Comparison of ENCODE assay signal across 8 cellular contexts in the genomic region with DNA sequence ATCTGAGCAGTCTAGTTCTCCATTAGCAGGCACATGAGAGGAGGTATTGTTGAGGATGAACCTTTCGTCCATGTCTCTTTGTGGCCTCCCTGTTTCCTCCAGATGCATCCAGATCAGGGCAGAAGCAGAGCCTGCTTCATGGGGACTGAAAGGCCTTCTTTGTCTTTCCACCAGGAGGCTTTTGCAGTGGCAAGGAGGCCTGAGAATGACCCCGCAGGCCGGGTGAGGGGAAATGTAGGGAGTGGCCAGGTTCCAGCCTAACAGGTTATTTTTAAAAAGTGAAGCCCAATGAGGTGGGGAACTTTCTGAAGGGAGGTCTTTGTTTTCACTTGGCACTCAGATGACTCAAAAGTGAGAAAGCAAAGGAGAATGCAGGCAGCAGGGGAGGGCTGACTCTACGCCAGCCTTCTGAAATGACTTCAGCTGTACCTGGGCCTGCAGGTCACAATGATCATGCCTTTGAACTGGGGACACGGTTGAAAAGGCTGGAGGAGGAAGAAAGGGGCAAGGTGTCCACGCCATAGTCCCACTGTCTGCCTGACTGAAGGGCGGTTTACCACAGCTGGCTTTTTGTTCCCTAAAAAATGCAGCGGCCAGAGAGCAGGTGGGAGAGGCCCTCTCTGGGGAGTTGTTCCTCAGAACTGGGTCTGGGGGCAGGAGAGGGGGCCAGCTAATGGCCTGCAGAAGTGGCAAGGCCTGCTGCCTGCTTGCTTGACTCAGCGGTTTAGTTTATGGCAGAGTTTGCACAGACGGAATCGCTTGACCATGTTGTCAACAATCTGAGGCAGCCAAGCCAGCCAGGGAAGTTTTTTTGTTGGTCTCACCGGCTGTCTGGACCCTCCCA. TPM values are rescaled to one million over a fixed set of nuclear protein-coding genes. Genes with fewer than 3 reads are reported as not detected.
DNase-seq lines count a peak whose midpoint lies in the region; ATAC-seq and TF ChIP-seq lines count a peak whose summit lies in the region.

No MANE protein-coding gene starts in this region.

- no TSS peak for BruUV-seq in OCI-LY7 (replicated peaks; lab: Mats Ljungman, UMichigan)

- no peaks in the 10 kb centered on the region for H3K36me3 ChIP-seq in ACC112 (ENCODE audit: insufficient read depth, low read length)
- H3K36me3 ChIP-seq in OCI-LY7 (ENCODE audit: insufficient read depth, low read length) = no peaks in the 10 kb centered on the region
- H3K36me3 ChIP-seq in muscle layer of duodenum (ENCODE audit: control insufficient read depth in 1 of 2, insufficient read depth in 2 of 2, low read length in 2 of 2) = no peaks in the 10 kb centered on the region

- H2AFZ ChIP-seq in ACC112 (ENCODE audit: low read length, unreplicated experiment) (no peak overlapping the region), OCI-LY7 (ENCODE audit: low read length) (peak overlapping the region; percentile 76)

- H3K4me1 ChIP-seq in ACC112 (ENCODE audit: control insufficient read depth, insufficient read depth, low read length, unreplicated experiment) = peaks cover 37% of the 10 kb centered on the region
- peaks cover 78% of the 10 kb centered on the region for H3K4me1 ChIP-seq in OCI-LY7 (ENCODE audit: insufficient read depth, low read length, poor library complexity, severe bottlenecking)
- peaks cover 17 to 24% of the 10 kb centered on the region in 2 donors for H3K4me1 ChIP-seq in muscle layer of duodenum (ENCODE audit: control insufficient read depth in 1 of 2, insufficient read depth in 2 of 2, low read length in 2 of 2)

- no peak for TF ChIP-seq POLR2A in GM18505 (IDR thresholded peaks at IDR 0.05; ENCODE audit: borderline replicate concordance, extremely low read depth, insufficient read depth, insufficient read length)

- peak overlapping the region; percentile 73 for H3K4me2 ChIP-seq in OCI-LY7 (ENCODE audit: low read length)

- H3K27me3 ChIP-seq in ACC112 (ENCODE audit: insufficient read depth, low read length) = no peaks in the 10 kb centered on the region
- no peaks in the 10 kb centered on the region for H3K27me3 ChIP-seq in muscle layer of duodenum (ENCODE audit: low read depth, low read length)

- intact Hi-C loops in OCI-LY7 (cut with micrococcal nuclease; ENCODE audit: unreplicated experiment) = loop anchor here (5.0 kb wide), 1 partner anchor 627 kb away; no protein-coding TSS in a partner anchor

- peak overlapping the region; percentile 21; the same call in 1 of the 2 replicates for H3K27ac ChIP-seq in ACC112 (ENCODE audit: low read depth, low read length)
- peak overlapping the region; percentile 90 for H3K27ac ChIP-seq in OCI-LY7 (ENCODE audit: low read depth, low read length, poor library complexity, severe bottlenecking)
- H3K27ac ChIP-seq in muscle layer of duodenum (ENCODE audit: low read length) = peak overlapping the region; percentile 29

- peaks cover 13% of the 10 kb centered on the region; the same call in 1 of the 2 replicates for H3K9me3 ChIP-seq in OCI-LY7 (ENCODE audit: low read length)
- H3K9me3 ChIP-seq in muscle layer of duodenum (ENCODE audit: control insufficient read depth in 1 of 2, low read length in 2 of 2) = no peaks in the 10 kb centered on the region

- ATAC-seq in GM18505 (IDR thresholded peaks at IDR 0.05; ENCODE audit: unreplicated experiment) (peak; percentile 81), HG02884 (IDR thresholded peaks at IDR 0.05; ENCODE audit: unreplicated experiment) (peak; percentile 83)

- TF ChIP-seq CTCF in OCI-LY7 (conservative IDR thresholded peaks at IDR 0.05; ENCODE audit: low read length) = no peak
- peak; percentile 37 for TF ChIP-seq CTCF in choroid plexus epithelial cell (conservative IDR thresholded peaks at IDR 0.05; ENCODE audit: low read depth, low read length)

- POLR2A ChIA-PET in OCI-LY7 (lab: Charles Lee) = interaction anchor here (0.6 to 7.1 kb wide), 8 partner anchors 9 to 78 kb away, joined by 3 to 88 read pairs (median 4); no protein-coding TSS in a partner anchor

- peak; percentile 74 for DNase-seq in OCI-LY7 (ENCODE audit: low spot score)
- DNase-seq in choroid plexus epithelial cell (ENCODE audit: low read depth) = peak; percentile 50
- DNase-seq in DMS153 (lab: John Stamatoyannopoulos, UW) = no peak
- no peak for DNase-seq in AML-193 (lab: John Stamatoyannopoulos, UW)

- no peak overlapping the region for H3K4me3 ChIP-seq in ACC112 (ENCODE audit: low read depth, low read length)
- peak overlapping the region; percentile 47 for H3K4me3 ChIP-seq in OCI-LY7 (ENCODE audit: low read depth, low read length, poor library complexity, severe bottlenecking)
- no peak overlapping the region for H3K4me3 ChIP-seq in choroid plexus epithelial cell (ENCODE audit: low read depth, low read length)
- no peak overlapping the region for H3K4me3 ChIP-seq in muscle layer of duodenum (ENCODE audit: low read depth in 1 of 2, low read length in 2 of 2)

- H3K79me2 ChIP-seq in ACC112 (ENCODE audit: control insufficient read depth, insufficient read depth, low read length, unreplicated experiment) = peaks cover 48% of the 10 kb centered on the region
- peaks cover 47% of the 10 kb centered on the region for H3K79me2 ChIP-seq in OCI-LY7 (ENCODE audit: insufficient read depth, low read depth, low read length)

- CTCF ChIA-PET in OCI-LY7 (lab: Charles Lee; ENCODE audit: unreplicated experiment) = interaction anchor here (0.8 to 1.1 kb wide), 2 partner anchors 8 to 18 kb away, joined by 3 to 4 read pairs; no protein-coding TSS in a partner anchor

- no peaks in the 10 kb centered on the region for H3K9me2 ChIP-seq in OCI-LY7 (ENCODE audit: insufficient read depth, low read length)

- H4K20me1 ChIP-seq in OCI-LY7 (ENCODE audit: insufficient read depth, low read length) = no peaks in the 10 kb centered on the region

RNA-seq across cellular contexts. Expression of a gene that starts 28.7 kb away (rescaled TPM):
- 13.2 and 16.0 TPM in 2 replicates for total RNA-seq in OCI-LY7 (2014; rRNA removed; shearing (Covaris generic))
- total RNA-seq in OCI-LY7 (2022) = 19.0 TPM in 2 replicates

Comparison
In these comparisons a context has a peak if more than half of its experiments do, and no peak if none do; other contexts are left out.
1. H3K27ac ChIP-seq: peak in every context shown above with its lines; median percentile 90 in OCI-LY7; 29 in muscle layer of duodenum; 21 in ACC112.
2. DNase-seq: peak in OCI-LY7 (single experiment) and choroid plexus epithelial cell (single experiment); none in DMS153 (single experiment) and AML-193 (0 of 2).